20 cellular contexts compared by ENCODE assay signal in genomic region chr5:171149333-171149732, GRCh38.
A peak's percentile ranks its signal among the peaks of the same experiment; 100 is the strongest.
DNase-seq lines count a peak whose midpoint lies in the region; ATAC-seq and TF ChIP-seq lines count a peak whose summit lies in the region.
"Had no signal": no experiment of that assay in that cellular context is flagged by ENCODE, and none has a peak within 500 bp of the region (broad histone marks: within the 10 kb centered on the region; RNA-seq: fewer than 3 reads in every experiment).

No MANE protein-coding gene starts in this region.

- H3K27me3 Mint-ChIP-seq in T-helper 17 cell, result peaks cover 4% of the 10 kb centered on the region
- peaks cover 0 to 11% (median 5%) of the 10 kb centered on the region in 5 donors for H3K27me3 Mint-ChIP-seq in naive thymus-derived CD4-positive, alpha-beta T cell
- H3K27me3 Mint-ChIP-seq: dendritic cell treated with granulocyte-macrophage colony-stimulating factor and Interleukin-4, amounts not matched to agents 40 ng/mL and 50 ng/mL, for 4 days; natural killer cell treated with Interleukin-12 subunit alpha and Interleukin-12 subunit beta and Interleukin-15 and Interleukin-18, amount 100 ng/mL, for 72 hours had no signal

- H3K4me1 ChIP-seq in naive thymus-derived CD4-positive, alpha-beta T cell (ENCODE audit: control insufficient read depth in 2 of 2, insufficient read depth in 2 of 2, low read length in 2 of 2), result no peaks in the 10 kb centered on the region
- H3K4me1 ChIP-seq in transverse colon (no peaks in the 10 kb centered on the region), foreskin keratinocyte (no peaks in the 10 kb centered on the region)
- H3K4me1 ChIP-seq: stomach, upper lobe of left lung had no signal

- H3K4me1 Mint-ChIP-seq in T-helper 17 cell, result peaks cover 2% of the 10 kb centered on the region
- no peaks in the 10 kb centered on the region for H3K4me1 Mint-ChIP-seq in naive thymus-derived CD4-positive, alpha-beta T cell

- no peaks in the 10 kb centered on the region for H3K27me3 ChIP-seq in naive thymus-derived CD4-positive, alpha-beta T cell (ENCODE audit: control insufficient read depth in 2 of 2, insufficient read depth in 2 of 2, low read length in 2 of 2)
- no peaks in the 10 kb centered on the region for H3K27me3 ChIP-seq in transverse colon
- H3K27me3 ChIP-seq in foreskin keratinocyte, result no peaks in the 10 kb centered on the region
- H3K27me3 ChIP-seq: stomach, upper lobe of left lung had no signal

- H3K36me3 Mint-ChIP-seq in T-helper 17 cell (ENCODE audit: low read depth), result peaks cover 3% of the 10 kb centered on the region
- no peaks in the 10 kb centered on the region for H3K36me3 Mint-ChIP-seq in naive thymus-derived CD4-positive, alpha-beta T cell
- H3K36me3 Mint-ChIP-seq: natural killer cell treated with Interleukin-12 subunit alpha and Interleukin-12 subunit beta and Interleukin-15 and Interleukin-18, amount 100 ng/mL, for 72 hours had no signal

- no peaks in the 10 kb centered on the region for H3K36me3 ChIP-seq in naive thymus-derived CD4-positive, alpha-beta T cell (ENCODE audit: control insufficient read depth in 2 of 3, insufficient read depth in 3 of 3, low read length in 3 of 3)
- no peaks in the 10 kb centered on the region for H3K36me3 ChIP-seq in transverse colon
- H3K36me3 ChIP-seq: stomach, upper lobe of left lung had no signal

- intact Hi-C loops in naive thymus-derived CD4-positive, alpha-beta T cell (cut with micrococcal nuclease), result no loop called here
- intact Hi-C loops in transverse colon (cut with DNase I; ENCODE audit: low total_unique reads), result loop anchor here (5.0 kb wide), 1 partner anchor 1112 kb away; no protein-coding TSS in a partner anchor

- no peak for TF ChIP-seq POLR2A in transverse colon (IDR thresholded peaks at IDR 0.05)

- no peak overlapping the region for H3K4me3 ChIP-seq in naive thymus-derived CD4-positive, alpha-beta T cell (ENCODE audit: low read length)
- H3K4me3 ChIP-seq in transverse colon, result no peak overlapping the region
- H3K4me3 ChIP-seq: SK-N-MC, stomach, upper lobe of left lung had no signal

- H3K27ac Mint-ChIP-seq in T-helper 17 cell, result no peak overlapping the region
- H3K27ac Mint-ChIP-seq in naive thymus-derived CD4-positive, alpha-beta T cell, result no peak overlapping the region
- H3K27ac Mint-ChIP-seq: activated T-helper 2 cell treated with anti-CD3 and anti-CD28 coated beads, Interferon-gamma antibody, Interleukin-2, Interleukin-4, amounts not matched to agents 10 μg/mL and 5 μg/mL and 100 μg/mL, durations not matched to agents 14 hours and 24 hours and 36 hours; CD4-positive, alpha-beta T cell; dendritic cell treated with granulocyte-macrophage colony-stimulating factor and Interleukin-4, amounts not matched to agents 40 ng/mL and 50 ng/mL, for 4 days; natural killer cell treated with Interleukin-12 subunit alpha and Interleukin-12 subunit beta and Interleukin-15 and Interleukin-18, amount 100 ng/mL, for 72 hours had no signal

- no peaks in the 10 kb centered on the region for H3K9me3 ChIP-seq in T-helper 17 cell (ENCODE audit: control insufficient read depth, low read length, poor library complexity, severe bottlenecking)
- H3K9me3 ChIP-seq in naive thymus-derived CD4-positive, alpha-beta T cell (ENCODE audit: control insufficient read depth in 2 of 3, low read length in 3 of 3), result no peaks in the 10 kb centered on the region
- H3K9me3 ChIP-seq in transverse colon, result no peaks in the 10 kb centered on the region
- H3K9me3 ChIP-seq: stomach, upper lobe of left lung had no signal

- CTCF ChIA-PET in naive thymus-derived CD4-positive, alpha-beta T cell (lab: Charles Lee), result no interaction called here

- no peak for TF ChIP-seq CTCF in transverse colon (IDR thresholded peaks at IDR 0.05)
- no peak for TF ChIP-seq CTCF in foreskin keratinocyte (conservative IDR thresholded peaks at IDR 0.05)

- TF ChIP-seq EP300 in transverse colon (IDR thresholded peaks at IDR 0.05; ENCODE audit: low read depth), result no peak

- in situ Hi-C loops in transverse colon (cut with MboI; ENCODE audit: low pct_ligation_motif_present in 1 of 4, low pct_unique_long_range_greater_than_20kb in 1 of 4, low sequenced_read_pairs in 3 of 4), result no loop called here

- peaks cover 0 to 1% (median 0%) of the 10 kb centered on the region in 11 donors for H3K9me3 Mint-ChIP-seq in naive thymus-derived CD4-positive, alpha-beta T cell
- H3K9me3 Mint-ChIP-seq: activated T-helper 2 cell treated with anti-CD3 and anti-CD28 coated beads, Interferon-gamma antibody, Interleukin-2, Interleukin-4, amounts not matched to agents 10 μg/mL and 5 μg/mL and 100 μg/mL, durations not matched to agents 14 hours and 24 hours and 36 hours; CD4-positive, alpha-beta T cell; dendritic cell treated with granulocyte-macrophage colony-stimulating factor and Interleukin-4, amounts not matched to agents 40 ng/mL and 50 ng/mL, for 4 days; natural killer cell treated with Interleukin-12 subunit alpha and Interleukin-12 subunit beta and Interleukin-15 and Interleukin-18, amount 100 ng/mL, for 72 hours had no signal

- H3K27ac ChIP-seq in naive thymus-derived CD4-positive, alpha-beta T cell (ENCODE audit: low read depth, low read length), result no peak overlapping the region
- H3K27ac ChIP-seq in transverse colon, result no peak overlapping the region
- H3K27ac ChIP-seq in foreskin keratinocyte, result no peak overlapping the region
- H3K27ac ChIP-seq: SK-N-MC, stomach, upper lobe of left lung had no signal

- peak; percentile 93 for ATAC-seq in GM18867 (IDR thresholded peaks at IDR 0.05; ENCODE audit: unreplicated experiment)
- peak; percentile 79 for ATAC-seq in GM21528 (IDR thresholded peaks at IDR 0.05; ENCODE audit: low FRiP score, unreplicated experiment)
- peak; percentile 78 for ATAC-seq in HG03025 (IDR thresholded peaks at IDR 0.05; ENCODE audit: low FRiP score, unreplicated experiment)
- no peak for ATAC-seq in T-helper 17 cell
- no peak for ATAC-seq in naive thymus-derived CD4-positive, alpha-beta T cell
- ATAC-seq in foreskin keratinocyte, result no peak
- ATAC-seq: natural killer cell treated with Interleukin-12 subunit alpha and Interleukin-12 subunit beta and Interleukin-15 and Interleukin-18, amount 100 ng/mL, for 72 hours; Panc1 had no signal

- 40 to 56% methylated on average over 2 of the region's 2 CpGs for WGBS in transverse colon (ENCODE audit: low coverage in 1 of 2), 2 donors

- no peak for DNase-seq in T-helper 17 cell
- no peak for DNase-seq in naive thymus-derived CD4-positive, alpha-beta T cell
- no peak for DNase-seq in transverse colon
- no peak for DNase-seq in NCI-H510A (lab: John Stamatoyannopoulos, UW)
- no peak for DNase-seq in foreskin keratinocyte
- DNase-seq: CD4-positive, alpha-beta T cell; foreskin melanocyte; mesendoderm; NCI-H1436; stomach; T1000; upper lobe of left lung had no signal

- peak overlapping the region; percentile 16 for H3K4me3 Mint-ChIP-seq in T-helper 17 cell
- H3K4me3 Mint-ChIP-seq in naive thymus-derived CD4-positive, alpha-beta T cell, result no peak overlapping the region
- H3K4me3 Mint-ChIP-seq: CD4-positive, alpha-beta T cell; dendritic cell treated with granulocyte-macrophage colony-stimulating factor and Interleukin-4, amounts not matched to agents 40 ng/mL and 50 ng/mL, for 4 days; natural killer cell treated with Interleukin-12 subunit alpha and Interleukin-12 subunit beta and Interleukin-15 and Interleukin-18, amount 100 ng/mL, for 72 hours had no signal

- POLR2A ChIA-PET in naive thymus-derived CD4-positive, alpha-beta T cell (lab: Charles Lee), result no interaction called here

Comparison
In these comparisons a context has a peak if more than half of its experiments do, and no peak if none do; other contexts are left out.
1. ATAC-seq: peak in GM18867 (single experiment), GM21528 (single experiment) and HG03025 (single experiment); none in T-helper 17 cell (single experiment), naive thymus-derived CD4-positive, alpha-beta T cell (single experiment) and foreskin keratinocyte (single experiment).